Comparison of ENCODE assay signal across 19 cellular contexts in genomic region chr20:36628076-36628475, GRCh38. TPM values are rescaled to one million over a fixed set of nuclear protein-coding genes. Genes with fewer than 3 reads are reported as not detected.
DNase-seq lines count a peak whose midpoint lies in the region; ATAC-seq lines count a peak whose summit lies in the region.
"Had no signal": no experiment of that assay in that cellular context is flagged by ENCODE, and none has a peak within 500 bp of the region (broad histone marks: within the 10 kb centered on the region; RNA-seq: fewer than 3 reads in every experiment).

No MANE protein-coding gene starts in this region.

- peak overlapping the region; percentile 28 for H3K27ac Mint-ChIP-seq in activated CD4-positive, alpha-beta memory T cell treated with anti-CD3 and anti-CD28 coated beads for 36 hours
- H3K27ac Mint-ChIP-seq in central memory CD8-positive, alpha-beta T cell (ENCODE audit: low read depth) = peak overlapping the region; percentile 90
- no peak overlapping the region for H3K27ac Mint-ChIP-seq in stimulated activated naive CD8-positive, alpha-beta T cell treated with anti-CD3 and anti-CD28 coated beads, Interleukin-15, amount 100 ng/mL, for 72 hours
- H3K27ac Mint-ChIP-seq: type B pancreatic cell had no signal

- CTCF ChIA-PET in activated CD4-positive, alpha-beta memory T cell treated with anti-CD3 and anti-CD28 coated beads for 36 hours (lab: Charles Lee) = interaction anchor here (3.0 kb wide), 1 partner anchor 17 kb away, joined by 17 read pairs; the partner anchor contains the start of gene SLA2

- no peaks in the 10 kb centered on the region for H3K27me3 Mint-ChIP-seq in activated CD4-positive, alpha-beta memory T cell treated with anti-CD3 and anti-CD28 coated beads for 36 hours
- no peaks in the 10 kb centered on the region for H3K27me3 Mint-ChIP-seq in central memory CD8-positive, alpha-beta T cell
- no peaks in the 10 kb centered on the region for H3K27me3 Mint-ChIP-seq in stimulated activated naive CD8-positive, alpha-beta T cell treated with anti-CD3 and anti-CD28 coated beads, Interleukin-15, amount 100 ng/mL, for 72 hours
- H3K27me3 Mint-ChIP-seq: type B pancreatic cell had no signal

- H3K9me3 Mint-ChIP-seq in activated CD4-positive, alpha-beta memory T cell treated with anti-CD3 and anti-CD28 coated beads for 36 hours = no peaks in the 10 kb centered on the region
- H3K9me3 Mint-ChIP-seq in central memory CD8-positive, alpha-beta T cell = no peaks in the 10 kb centered on the region
- no peaks in the 10 kb centered on the region for H3K9me3 Mint-ChIP-seq in stimulated activated naive CD8-positive, alpha-beta T cell treated with anti-CD3 and anti-CD28 coated beads, Interleukin-15, amount 100 ng/mL, for 72 hours
- H3K9me3 Mint-ChIP-seq: type B pancreatic cell had no signal

- DNase-seq in stimulated activated CD8-positive, alpha-beta memory T cell treated with anti-CD3 and anti-CD28 coated beads, Interleukin-12 subunit alpha, Interleukin-12 subunit beta, amount 100 ng/mL, for 1 hour (ENCODE audit: low read depth) = peak; percentile 25
- DNase-seq in stimulated activated CD8-positive, alpha-beta memory T cell treated with anti-CD3 and anti-CD28 coated beads, Interleukin-4, amount 100 ng/mL, for 48 hours = no peak
- DNase-seq in activated CD4-positive, alpha-beta memory T cell treated with anti-CD3 and anti-CD28 coated beads for 36 hours = peak; percentile 31
- peak in 1 of 2 donors; percentile 73 for DNase-seq in central memory CD8-positive, alpha-beta T cell (ENCODE audit: low spot score in 2 of 2)
- DNase-seq in stimulated activated naive CD8-positive, alpha-beta T cell treated with anti-CD3 and anti-CD28 coated beads, Interleukin-15, amount 100 ng/mL, for 72 hours = peak in 1 of 2 donors; percentile 34
- no peak for DNase-seq in medulla oblongata (ENCODE audit: extremely low spot score)
- DNase-seq in DMS79 (lab: John Stamatoyannopoulos, UW) = no peak
- DNase-seq: dermis blood vessel endothelial cell, foreskin keratinocyte, GM23248, hippocampal formation, NCI-H2171, NCI-H526, ovary, right cardiac atrium, Right ventricle myocardium superior had no signal

- intact Hi-C loops in activated CD4-positive, alpha-beta memory T cell treated with anti-CD3 and anti-CD28 coated beads for 36 hours (cut with micrococcal nuclease) = no loop called here

- no peak overlapping the region for H3K4me3 Mint-ChIP-seq in activated CD4-positive, alpha-beta memory T cell treated with anti-CD3 and anti-CD28 coated beads for 36 hours
- peak overlapping the region; percentile 20 for H3K4me3 Mint-ChIP-seq in central memory CD8-positive, alpha-beta T cell
- H3K4me3 Mint-ChIP-seq in stimulated activated naive CD8-positive, alpha-beta T cell treated with anti-CD3 and anti-CD28 coated beads, Interleukin-15, amount 100 ng/mL, for 72 hours = peak overlapping the region in 1 of 2 donors; percentile 19
- H3K4me3 Mint-ChIP-seq: type B pancreatic cell had no signal

- H3K4me1 Mint-ChIP-seq in activated CD4-positive, alpha-beta memory T cell treated with anti-CD3 and anti-CD28 coated beads for 36 hours (ENCODE audit: low read depth) = peaks cover 40% of the 10 kb centered on the region
- peaks cover 57% of the 10 kb centered on the region for H3K4me1 Mint-ChIP-seq in central memory CD8-positive, alpha-beta T cell
- peaks cover 63% of the 10 kb centered on the region for H3K4me1 Mint-ChIP-seq in stimulated activated naive CD8-positive, alpha-beta T cell treated with anti-CD3 and anti-CD28 coated beads, Interleukin-15, amount 100 ng/mL, for 72 hours

- POLR2A ChIA-PET in activated CD4-positive, alpha-beta memory T cell treated with anti-CD3 and anti-CD28 coated beads for 36 hours (lab: Charles Lee) = no interaction called here

- H3K36me3 Mint-ChIP-seq in activated CD4-positive, alpha-beta memory T cell treated with anti-CD3 and anti-CD28 coated beads for 36 hours = peaks cover 55% of the 10 kb centered on the region
- peaks cover 58% of the 10 kb centered on the region for H3K36me3 Mint-ChIP-seq in central memory CD8-positive, alpha-beta T cell (ENCODE audit: insufficient read depth)
- H3K36me3 Mint-ChIP-seq: type B pancreatic cell had no signal

- peak; percentile 88 for ATAC-seq in central memory CD8-positive, alpha-beta T cell (replicated peaks; ENCODE audit: extremely low read depth, poor library complexity, severe bottlenecking)
- ATAC-seq in stimulated activated naive CD8-positive, alpha-beta T cell treated with anti-CD3 and anti-CD28 coated beads, Interleukin-15, amount 100 ng/mL, for 72 hours = peak; percentile 67
- ATAC-seq in GM21515 (IDR thresholded peaks at IDR 0.05; ENCODE audit: unreplicated experiment) = no peak
- ATAC-seq: foreskin keratinocyte, right cardiac atrium had no signal

RNA-seq across cellular contexts. Expression of gene SLA2, which starts 17.9 kb away (rescaled TPM):
- 10 to 100 TPM; 47.1 to 47.7 TPM for total RNA-seq in activated CD4-positive, alpha-beta memory T cell treated with anti-CD3 and anti-CD28 coated beads for 36 hours
- total RNA-seq: dermis blood vessel endothelial cell, foreskin keratinocyte, GM23248, LHCN-M2 had no signal

RNA-seq across cellular contexts. Expression of gene RAB5IF, which starts 22.5 kb away (rescaled TPM):
- 100 to 1,000 TPM; 113 to 114 TPM for total RNA-seq in activated CD4-positive, alpha-beta memory T cell treated with anti-CD3 and anti-CD28 coated beads for 36 hours

RNA-seq across cellular contexts. Expression of gene TGIF2, which starts 54.7 kb away (rescaled TPM):
- 10 to 100 TPM; 39.7 to 43.0 TPM for total RNA-seq in activated CD4-positive, alpha-beta memory T cell treated with anti-CD3 and anti-CD28 coated beads for 36 hours

Comparison
In these comparisons a context has a peak if more than half of its experiments do, and no peak if none do; other contexts are left out.
1. DNase-seq: peak in stimulated activated CD8-positive, alpha-beta memory T cell treated with anti-CD3 and anti-CD28 coated beads, Interleukin-12 subunit alpha, Interleukin-12 subunit beta, amount 100 ng/mL, for 1 hour (single experiment) and activated CD4-positive, alpha-beta memory T cell treated with anti-CD3 and anti-CD28 coated beads for 36 hours (single experiment); none in stimulated activated CD8-positive, alpha-beta memory T cell treated with anti-CD3 and anti-CD28 coated beads, Interleukin-4, amount 100 ng/mL, for 48 hours (single experiment), medulla oblongata (single experiment) and DMS79 (single experiment).
2. H3K27ac Mint-ChIP-seq: peak in activated CD4-positive, alpha-beta memory T cell treated with anti-CD3 and anti-CD28 coated beads for 36 hours (single experiment) and central memory CD8-positive, alpha-beta T cell (single experiment); none in stimulated activated naive CD8-positive, alpha-beta T cell treated with anti-CD3 and anti-CD28 coated beads, Interleukin-15, amount 100 ng/mL, for 72 hours (0 of 2).